8 cellular contexts compared by ENCODE assay signal in genomic region chr1:37858931-37859506, GRCh38. TPM values are rescaled to one million over a fixed set of nuclear protein-coding genes. Genes with fewer than 3 reads are reported as not detected.
DNase-seq lines count a peak whose midpoint lies in the region; TF ChIP-seq lines count a peak whose summit lies in the region.

No MANE protein-coding gene starts in this region.

- peak overlapping the region; percentile 61 for H2AFZ ChIP-seq in OCI-LY3 (ENCODE audit: low read depth, low read length)

- H4K20me1 ChIP-seq in OCI-LY3 (ENCODE audit: insufficient read depth, low read length) = no peaks in the 10 kb centered on the region

- WGBS in mesodermal cell (ENCODE audit: insufficient coverage in 2 of 2), 2 experiments = 4 to 7% methylated on average over 17 to 20 of the region's 21 CpGs

- DNase-seq in GM04504 (ENCODE audit: low read depth) (peak; percentile 3), HAP-1 (ENCODE audit: low spot score in 2 of 2) (no peak), dorsolateral prefrontal cortex (no peak), vagina (ENCODE audit: extremely low spot score in 2 of 2) (no peak), mesenteric fat pad (ENCODE audit: low spot score) (no peak)
- no peak for DNase-seq in effector CD8-positive, alpha-beta T cell (lab: John Stamatoyannopoulos, UW)

- H3K4me3 ChIP-seq in HAP-1 = peak overlapping the region; percentile 97
- H3K4me3 ChIP-seq in OCI-LY3 (ENCODE audit: low read length) = peak overlapping the region; percentile 98
- H3K4me3 ChIP-seq in dorsolateral prefrontal cortex = peak overlapping the region; percentile 76 to 100 (median 93)
- H3K4me3 ChIP-seq in mesodermal cell (ENCODE audit: extremely low read depth, insufficient read depth, low read length, poor library complexity, severe bottlenecking) = peak overlapping the region; percentile 94
- peak overlapping the region; percentile 82 to 95 for H3K4me3 ChIP-seq in vagina

- H3K4me2 ChIP-seq in OCI-LY3 (ENCODE audit: low read length) = peak overlapping the region; percentile 92

- H3K27me3 ChIP-seq in HAP-1 (ENCODE audit: low read depth) (no peaks in the 10 kb centered on the region), OCI-LY3 (ENCODE audit: low read depth, low read length) (no peaks in the 10 kb centered on the region), dorsolateral prefrontal cortex (no peaks in the 10 kb centered on the region), vagina (no peaks in the 10 kb centered on the region)

- H3K27ac ChIP-seq in OCI-LY3 (ENCODE audit: low read length) = no peak overlapping the region
- peak overlapping the region; percentile 60 to 95 (median 88) for H3K27ac ChIP-seq in dorsolateral prefrontal cortex
- H3K27ac ChIP-seq in mesodermal cell (ENCODE audit: low read depth, low read length, severe bottlenecking) = peak overlapping the region; percentile 94
- H3K27ac ChIP-seq in vagina = peak overlapping the region; percentile 89

- H3K36me3 ChIP-seq in HAP-1 (replicated peaks) (peaks cover 35% of the 10 kb centered on the region), OCI-LY3 (replicated peaks; ENCODE audit: low read depth, low read length) (peaks cover under 1% of the 10 kb centered on the region), mesodermal cell (ENCODE audit: control insufficient read depth, insufficient read depth, low read length) (peaks cover 33% of the 10 kb centered on the region), vagina (peaks cover 0 to 34% of the 10 kb centered on the region in 2 donors)

- H3K4me1 ChIP-seq in HAP-1 (peaks cover 10% of the 10 kb centered on the region), OCI-LY3 (ENCODE audit: low read length) (peaks cover 13% of the 10 kb centered on the region), mesodermal cell (ENCODE audit: control insufficient read depth, insufficient read depth, low read length, poor library complexity, severe bottlenecking) (peaks cover 4% of the 10 kb centered on the region), vagina (peaks cover 47% of the 10 kb centered on the region)

- intact Hi-C loops in dorsolateral prefrontal cortex (cut with DNase I) = loop anchor here (1.0 to 10.0 kb wide), 7 partner anchors 51 to 304 kb away; partner anchors contain the start of genes GNL2 (in 2 of the 2), CDCA8 (in 1 of the 2), DNALI1 (in 1 of the 2) and SNIP1 (in 1 of the 2)
- intact Hi-C loops in vagina (cut with DNase I) = loop anchor here (10.0 kb wide), 1 partner anchor 54 kb away; the partner anchor contains the start of genes C1orf122 and YRDC

- TF ChIP-seq CTCF in OCI-LY3 (IDR thresholded peaks at IDR 0.05; ENCODE audit: low read depth, low read length) (no peak), dorsolateral prefrontal cortex (IDR thresholded peaks at IDR 0.05 in 54 of 56, conservative IDR thresholded peaks at IDR 0.05 in 2 of 56; ENCODE audit: low read depth in 1 of 56, partially characterized antibody in 56 of 56) (no peak), vagina (IDR thresholded peaks at IDR 0.05) (no peak)

- in situ Hi-C loops in HAP-1 (cut with MboI; ENCODE audit: low sequenced_read_pairs) = loop anchor here (5.0 kb wide), 1 partner anchor 52 kb away; the partner anchor contains the start of genes C1orf122 and YRDC

- TF ChIP-seq POLR2A in vagina (IDR thresholded peaks at IDR 0.05) = no peak

- H3K9me3 ChIP-seq in HAP-1 (no peaks in the 10 kb centered on the region), OCI-LY3 (ENCODE audit: insufficient read depth, low read length) (no peaks in the 10 kb centered on the region), mesodermal cell (ENCODE audit: control insufficient read depth, low read length) (no peaks in the 10 kb centered on the region), vagina (no peaks in the 10 kb centered on the region)

- peak overlapping the region; percentile 95 for H3K9ac ChIP-seq in OCI-LY3 (ENCODE audit: low read length)

- peaks cover 20% of the 10 kb centered on the region for H3K79me2 ChIP-seq in OCI-LY3 (ENCODE audit: low read length)

RNA-seq across cellular contexts. Expression of gene MTF1, which starts 0.4 kb away (rescaled TPM):
- total RNA-seq in dorsolateral prefrontal cortex (10 to 100 TPM; 12.4 to 40.5 (median 22.6) TPM), vagina (9.3 TPM), mesenteric fat pad (34.1 TPM)
- 3.8 TPM for polyA plus RNA-seq in mesodermal cell (2013, experiment 1 of 2)
- polyA plus RNA-seq in mesodermal cell (2013, experiment 2 of 2) = 3.8 TPM

RNA-seq across cellular contexts. Expression of gene YRDC, which starts 51.0 kb away (rescaled TPM):
- total RNA-seq in dorsolateral prefrontal cortex = 10 to 100 TPM in 67 of 120 experiments, 1 to 10 TPM in 53; 6.0 to 15.3 (median 10.2) TPM
- polyA plus RNA-seq in mesodermal cell (2013, experiment 1 of 2) = 19.6 TPM
- polyA plus RNA-seq in mesodermal cell (2013, experiment 2 of 2) = 16.0 TPM
- 9.1 TPM for total RNA-seq in vagina
- total RNA-seq in mesenteric fat pad = 16.2 TPM

RNA-seq across cellular contexts. Expression of gene C1orf122, which starts 51.4 kb away (rescaled TPM):
- total RNA-seq in dorsolateral prefrontal cortex = 100 to 1,000 TPM in 3 of 120 experiments, 10 to 100 TPM in 117; 49.0 to 111 (median 68.1) TPM
- polyA plus RNA-seq in mesodermal cell (2013, experiment 1 of 2) = 44.3 TPM
- polyA plus RNA-seq in mesodermal cell (2013, experiment 2 of 2) = 40.1 TPM
- total RNA-seq in vagina = 51.8 TPM
- 44.9 TPM for total RNA-seq in mesenteric fat pad
